In genomic region chr16:79272141-79272577, GRCh38 we compare ENCODE assay signal across 13 cellular contexts.
A peak's percentile ranks its signal among the peaks of the same experiment; 100 is the strongest.
DNase-seq lines count a peak whose midpoint lies in the region; ATAC-seq and TF ChIP-seq lines count a peak whose summit lies in the region.
"Had no signal": no experiment of that assay in that cellular context is flagged by ENCODE, and none has a peak within 500 bp of the region (broad histone marks: within the 10 kb centered on the region; RNA-seq: fewer than 3 reads in every experiment).

No MANE protein-coding gene starts in this region.

- CTCF ChIA-PET in CD8-positive, alpha-beta T cell (lab: Charles Lee), result interaction anchor here (0.7 to 1.1 kb wide), 3 partner anchors 11 to 566 kb away, joined by 3 read pairs; no protein-coding TSS in a partner anchor
- CTCF ChIA-PET in activated CD4-positive, alpha-beta T cell treated with anti-CD3 and anti-CD28 coated beads, Interleukin-2, amount 10 ng/mL, durations not matched to agents 7 days and 5 days (lab: Charles Lee), result interaction anchor here (0.9 to 3.7 kb wide), 3 partner anchors 9 to 377 kb away, joined by 3 to 16 read pairs (median 6); no protein-coding TSS in a partner anchor
- CTCF ChIA-PET in activated naive CD4-positive, alpha-beta T cell treated with anti-CD3 and anti-CD28 coated beads for 36 hours (lab: Charles Lee), result interaction anchor here (0.9 to 2.8 kb wide), 3 partner anchors 12 to 493 kb away, joined by 3 to 9 read pairs (median 4); no protein-coding TSS in a partner anchor

- H3K4me1 ChIP-seq in CD8-positive, alpha-beta T cell (ENCODE audit: insufficient read depth, low read length), result peaks cover 42% of the 10 kb centered on the region
- H3K4me1 ChIP-seq: ascending aorta had no signal

- ATAC-seq in CD8-positive, alpha-beta T cell, result peak; percentile 76
- no peak for ATAC-seq in GM21576 (IDR thresholded peaks at IDR 0.05; ENCODE audit: unreplicated experiment)
- ATAC-seq: sciatic nerve had no signal

- POLR2A ChIA-PET in CD8-positive, alpha-beta T cell (lab: Charles Lee), result no interaction called here
- POLR2A ChIA-PET in activated CD4-positive, alpha-beta T cell treated with anti-CD3 and anti-CD28 coated beads, Interleukin-2, amount 10 ng/mL, durations not matched to agents 7 days and 5 days (lab: Charles Lee), result interaction anchor here (0.7 kb wide), 1 partner anchor 11 kb away, joined by 3 read pairs; no protein-coding TSS in a partner anchor

- peaks cover 61% of the 10 kb centered on the region for H3K4me1 Mint-ChIP-seq in CD8-positive, alpha-beta T cell (ENCODE audit: low read depth)
- peaks cover 88% of the 10 kb centered on the region for H3K4me1 Mint-ChIP-seq in activated CD4-positive, alpha-beta T cell treated with anti-CD3 and anti-CD28 coated beads, Interleukin-2, amount 10 ng/mL, durations not matched to agents 7 days and 5 days
- H3K4me1 Mint-ChIP-seq in activated naive CD4-positive, alpha-beta T cell treated with anti-CD3 and anti-CD28 coated beads for 36 hours (ENCODE audit: low read depth), result peaks cover 57% of the 10 kb centered on the region

- peak; percentile 9 to 72 (median 41) for DNase-seq in CD8-positive, alpha-beta T cell
- DNase-seq in activated CD4-positive, alpha-beta T cell treated with anti-CD3 and anti-CD28 coated beads, Interleukin-2, amount 10 ng/mL, durations not matched to agents 7 days and 5 days, result peak; percentile 81
- DNase-seq in activated naive CD4-positive, alpha-beta T cell treated with anti-CD3 and anti-CD28 coated beads for 36 hours, result peak; percentile 79
- peak; percentile 84 for DNase-seq in stimulated activated CD4-positive, alpha-beta T cell treated with anti-CD3 and anti-CD28 coated beads, Interleukin-1b, Interleukin-23, amount 100 ng/mL, for 48 hours
- DNase-seq in 8988T, result no peak
- DNase-seq in NCI-H187 (lab: John Stamatoyannopoulos, UW), result no peak
- no peak for DNase-seq in epidermal melanocyte (ENCODE audit: insufficient read length, low spot score)
- DNase-seq: MM.1S, NCI-H526 had no signal

- peak overlapping the region; percentile 6 for H3K4me3 ChIP-seq in CD8-positive, alpha-beta T cell (ENCODE audit: low read depth, low read length)
- H3K4me3 ChIP-seq: ascending aorta had no signal

- no peaks in the 10 kb centered on the region for H3K9me3 Mint-ChIP-seq in CD8-positive, alpha-beta T cell
- H3K9me3 Mint-ChIP-seq in activated CD4-positive, alpha-beta T cell treated with anti-CD3 and anti-CD28 coated beads, Interleukin-2, amount 10 ng/mL, durations not matched to agents 7 days and 5 days, result peaks cover 5% of the 10 kb centered on the region
- H3K9me3 Mint-ChIP-seq in activated naive CD4-positive, alpha-beta T cell treated with anti-CD3 and anti-CD28 coated beads for 36 hours, result no peaks in the 10 kb centered on the region

- peaks cover 4% of the 10 kb centered on the region for H3K27me3 ChIP-seq in CD8-positive, alpha-beta T cell (ENCODE audit: insufficient read depth, low read length)
- H3K27me3 ChIP-seq: ascending aorta had no signal

- H3K27me3 Mint-ChIP-seq in CD8-positive, alpha-beta T cell (ENCODE audit: low read depth), result peaks cover 34% of the 10 kb centered on the region
- peaks cover 29% of the 10 kb centered on the region for H3K27me3 Mint-ChIP-seq in activated CD4-positive, alpha-beta T cell treated with anti-CD3 and anti-CD28 coated beads, Interleukin-2, amount 10 ng/mL, durations not matched to agents 7 days and 5 days
- peaks cover 28% of the 10 kb centered on the region for H3K27me3 Mint-ChIP-seq in activated naive CD4-positive, alpha-beta T cell treated with anti-CD3 and anti-CD28 coated beads for 36 hours (ENCODE audit: low read depth)

- intact Hi-C loops in CD8-positive, alpha-beta T cell (cut with DNase I, micrococcal nuclease), result loop anchor here (1.0 to 10.0 kb wide), 5 partner anchors 15 to 330 kb away; partner anchors contain the start of gene MAF (in 1 of the 2)
- intact Hi-C loops in activated naive CD4-positive, alpha-beta T cell treated with anti-CD3 and anti-CD28 coated beads for 36 hours (cut with micrococcal nuclease), result loop anchor here (5.0 kb wide), 2 partner anchors 1245 to 1965 kb away; no protein-coding TSS in a partner anchor

- H3K27ac ChIP-seq in CD8-positive, alpha-beta T cell (ENCODE audit: low read depth, low read length), result no peak overlapping the region
- H3K27ac ChIP-seq: ascending aorta had no signal

- no peaks in the 10 kb centered on the region for H3K36me3 ChIP-seq in CD8-positive, alpha-beta T cell (ENCODE audit: insufficient read depth, low read length)
- H3K36me3 ChIP-seq: ascending aorta had no signal

- no peak for TF ChIP-seq CTCF in CD8-positive, alpha-beta T cell (IDR thresholded peaks at IDR 0.05)

- H3K9me3 ChIP-seq in CD8-positive, alpha-beta T cell (ENCODE audit: low read length), result no peaks in the 10 kb centered on the region
- H3K9me3 ChIP-seq: ascending aorta had no signal

- H3K27ac Mint-ChIP-seq in CD8-positive, alpha-beta T cell, result peak overlapping the region; percentile 90
- H3K27ac Mint-ChIP-seq in activated CD4-positive, alpha-beta T cell treated with anti-CD3 and anti-CD28 coated beads, Interleukin-2, amount 10 ng/mL, durations not matched to agents 7 days and 5 days, result peak overlapping the region; percentile 90
- peak overlapping the region; percentile 63 for H3K27ac Mint-ChIP-seq in activated naive CD4-positive, alpha-beta T cell treated with anti-CD3 and anti-CD28 coated beads for 36 hours
- H3K27ac Mint-ChIP-seq: type B pancreatic cell had no signal

- H3K4me3 Mint-ChIP-seq in CD8-positive, alpha-beta T cell, result peak overlapping the region; percentile 76
- peak overlapping the region; percentile 50 for H3K4me3 Mint-ChIP-seq in activated CD4-positive, alpha-beta T cell treated with anti-CD3 and anti-CD28 coated beads, Interleukin-2, amount 10 ng/mL, durations not matched to agents 7 days and 5 days
- H3K4me3 Mint-ChIP-seq in activated naive CD4-positive, alpha-beta T cell treated with anti-CD3 and anti-CD28 coated beads for 36 hours, result peak overlapping the region; percentile 36
- H3K4me3 Mint-ChIP-seq: type B pancreatic cell had no signal

- H3K36me3 Mint-ChIP-seq in CD8-positive, alpha-beta T cell, result no peaks in the 10 kb centered on the region
- H3K36me3 Mint-ChIP-seq in activated CD4-positive, alpha-beta T cell treated with anti-CD3 and anti-CD28 coated beads, Interleukin-2, amount 10 ng/mL, durations not matched to agents 7 days and 5 days (ENCODE audit: low read depth), result peaks cover 11% of the 10 kb centered on the region
- H3K36me3 Mint-ChIP-seq in activated naive CD4-positive, alpha-beta T cell treated with anti-CD3 and anti-CD28 coated beads for 36 hours (ENCODE audit: low read depth), result no peaks in the 10 kb centered on the region
- H3K36me3 Mint-ChIP-seq: type B pancreatic cell had no signal

Comparison
In these comparisons a context has a peak if more than half of its experiments do, and no peak if none do; other contexts are left out.
1. DNase-seq: peak in CD8-positive, alpha-beta T cell (7 of 7), activated CD4-positive, alpha-beta T cell treated with anti-CD3 and anti-CD28 coated beads, Interleukin-2, amount 10 ng/mL, durations not matched to agents 7 days and 5 days (single experiment), activated naive CD4-positive, alpha-beta T cell treated with anti-CD3 and anti-CD28 coated beads for 36 hours (single experiment) and stimulated activated CD4-positive, alpha-beta T cell treated with anti-CD3 and anti-CD28 coated beads, Interleukin-1b, Interleukin-23, amount 100 ng/mL, for 48 hours (single experiment); none in 8988T (single experiment), NCI-H187 (0 of 2) and epidermal melanocyte (single experiment).
2. Peak in every context shown above with its lines, with median percentiles within 50 percentile points of each other: H3K27ac Mint-ChIP-seq and H3K4me3 Mint-ChIP-seq.